In genomic region chr16:24071990-24072389, GRCh38 we compare ENCODE assay signal across 15 cellular contexts.
"Had no signal": no experiment of that assay in that cellular context is flagged by ENCODE, and none has a peak within 500 bp of the region (broad histone marks: within the 10 kb centered on the region; RNA-seq: fewer than 3 reads in every experiment).

No MANE protein-coding gene starts in this region.

- H3K27ac ChIP-seq: brain microvascular endothelial cell, epithelial cell of prostate, gastrocnemius medialis, heart left ventricle, ovary, stomach, thoracic aorta, WERI-Rb-1 had no signal

- H3K4me1 Mint-ChIP-seq: neural crest cell had no signal

- H3K4me3 ChIP-seq: gastrocnemius medialis, heart left ventricle, ovary, stomach, thoracic aorta had no signal

- H3K36me3 ChIP-seq: brain microvascular endothelial cell, gastrocnemius medialis, heart left ventricle, ovary, stomach, thoracic aorta, WERI-Rb-1 had no signal

- H3K9me3 Mint-ChIP-seq: activated CD4-positive, alpha-beta memory T cell treated with anti-CD3 and anti-CD28 coated beads, Interleukin-2, amount 10 ng/mL, durations not matched to agents 7 days and 5 days; immature natural killer cell; neural crest cell had no signal

- H3K27me3 ChIP-seq: brain microvascular endothelial cell, gastrocnemius medialis, heart left ventricle, ovary, stomach had no signal

- DNase-seq: activated CD4-positive, alpha-beta memory T cell treated with anti-CD3 and anti-CD28 coated beads, Interleukin-2, amount 10 ng/mL, durations not matched to agents 7 days and 5 days; activated CD4-positive, alpha-beta T cell treated with anti-CD3 and anti-CD28 coated beads for 4 hours; anterior cingulate cortex; brain microvascular endothelial cell; dermis blood vessel endothelial cell; gastrocnemius medialis; heart left ventricle; immature natural killer cell; ovary; stomach; WERI-Rb-1 had no signal

- ATAC-seq: gastrocnemius medialis, heart left ventricle, sciatic nerve had no signal

- H3K27me3 Mint-ChIP-seq: activated CD4-positive, alpha-beta memory T cell treated with anti-CD3 and anti-CD28 coated beads, Interleukin-2, amount 10 ng/mL, durations not matched to agents 7 days and 5 days had no signal

- H3K4me3 Mint-ChIP-seq: activated CD4-positive, alpha-beta memory T cell treated with anti-CD3 and anti-CD28 coated beads, Interleukin-2, amount 10 ng/mL, durations not matched to agents 7 days and 5 days; immature natural killer cell; neural crest cell had no signal

- H3K9me3 ChIP-seq: gastrocnemius medialis, heart left ventricle, ovary, stomach, thoracic aorta had no signal

- H3K4me1 ChIP-seq: gastrocnemius medialis, heart left ventricle had no signal
